In genomic region chr6:149319413-149319812, GRCh38 we compare ENCODE assay signal across 8 cellular contexts. TPM values are rescaled to one million over a fixed set of nuclear protein-coding genes. Genes with fewer than 3 reads are reported as not detected.
DNase-seq lines count a peak whose midpoint lies in the region; ATAC-seq and TF ChIP-seq lines count a peak whose summit lies in the region.

No MANE protein-coding gene starts in this region.

- H3K4me1 Mint-ChIP-seq in activated naive CD4-positive, alpha-beta T cell treated with anti-CD3 and anti-CD28 coated beads, Interleukin-2, amount 50 U/mL, for 24 hours: peaks cover 64% of the 10 kb centered on the region

- H2BK12ac ChIP-seq in mesenchymal stem cell (ENCODE audit: low read length in 2 of 2): no peak overlapping the region

- H2AK5ac ChIP-seq in mesenchymal stem cell (ENCODE audit: low read length, severe bottlenecking): no peak overlapping the region

- no peak overlapping the region for H3K23ac ChIP-seq in mesenchymal stem cell (ENCODE audit: low read length in 2 of 2)

- H3K27me3 ChIP-seq in brain microvascular endothelial cell (replicated peaks): no peaks in the 10 kb centered on the region
- no peaks in the 10 kb centered on the region for H3K27me3 ChIP-seq in mesenchymal stem cell (ENCODE audit: control insufficient read depth in 1 of 2, insufficient read depth in 1 of 2, low read length in 2 of 2)
- no peaks in the 10 kb centered on the region for H3K27me3 ChIP-seq in upper lobe of right lung

- TF ChIP-seq CTCF in brain microvascular endothelial cell (IDR thresholded peaks at IDR 0.05; ENCODE audit: low read depth, low read length, missing control alignments): no peak
- no peak for TF ChIP-seq CTCF in upper lobe of right lung (IDR thresholded peaks at IDR 0.05)

- H3K9ac ChIP-seq in mesenchymal stem cell (ENCODE audit: low read length): peak overlapping the region; percentile 90

- H3K14ac ChIP-seq in mesenchymal stem cell (ENCODE audit: low read length in 2 of 2): no peak overlapping the region

- no peak overlapping the region for H2BK5ac ChIP-seq in mesenchymal stem cell (ENCODE audit: low read depth, low read length, poor library complexity, severe bottlenecking)

- H3K4me3 ChIP-seq in brain microvascular endothelial cell (ENCODE audit: low read depth, low read length) (peak overlapping the region; percentile 68), mesenchymal stem cell (ENCODE audit: insufficient read depth in 1 of 2, low read depth in 1 of 2, low read length in 2 of 2) (peak overlapping the region in 1 of 2 experiments; percentile 96), upper lobe of right lung (peak overlapping the region; percentile 97)

- H3K36me3 Mint-ChIP-seq in activated naive CD4-positive, alpha-beta T cell treated with anti-CD3 and anti-CD28 coated beads, Interleukin-2, amount 50 U/mL, for 24 hours: peaks cover 12% of the 10 kb centered on the region

- no peak overlapping the region for H4K91ac ChIP-seq in mesenchymal stem cell (ENCODE audit: low read length)

- no peak overlapping the region for H2BK120ac ChIP-seq in mesenchymal stem cell (ENCODE audit: low read depth, low read length)

- H3K4me2 ChIP-seq in mesenchymal stem cell (ENCODE audit: low read length, poor library complexity, severe bottlenecking): peak overlapping the region; percentile 22

- H3K79me1 ChIP-seq in mesenchymal stem cell (replicated peaks; ENCODE audit: low read length, poor library complexity, severe bottlenecking): no peaks in the 10 kb centered on the region

- H3K27ac ChIP-seq in brain microvascular endothelial cell (peak overlapping the region; percentile 34), mesenchymal stem cell (ENCODE audit: low read length, poor library complexity, severe bottlenecking) (no peak overlapping the region), upper lobe of right lung (peak overlapping the region; percentile 97)

- H3K9me3 ChIP-seq in mesenchymal stem cell (ENCODE audit: control insufficient read depth, low read length) (no peaks in the 10 kb centered on the region), upper lobe of right lung (no peaks in the 10 kb centered on the region)

- no peak overlapping the region for H2BK15ac ChIP-seq in mesenchymal stem cell (ENCODE audit: low read depth, poor library complexity, severe bottlenecking)

- in situ Hi-C loops in brain microvascular endothelial cell (cut with HindIII; ENCODE audit: low pct_ligation_motif_present, low sequenced_read_pairs): no loop called here

- peak overlapping the region; percentile 99 for H3K4me3 Mint-ChIP-seq in activated naive CD4-positive, alpha-beta T cell treated with anti-CD3 and anti-CD28 coated beads, Interleukin-2, amount 50 U/mL, for 24 hours

- H3K4me1 ChIP-seq in mesenchymal stem cell (ENCODE audit: control insufficient read depth, insufficient read depth, low read depth, low read length) (peaks cover 4% of the 10 kb centered on the region), upper lobe of right lung (peaks cover 54% of the 10 kb centered on the region)

- H3K36me3 ChIP-seq in brain microvascular endothelial cell (replicated peaks) (no peaks in the 10 kb centered on the region), mesenchymal stem cell (ENCODE audit: control insufficient read depth in 1 of 2, insufficient read depth in 2 of 2, low read depth in 1 of 2, low read length in 2 of 2) (no peaks in the 10 kb centered on the region), upper lobe of right lung (no peaks in the 10 kb centered on the region)

- no peak overlapping the region for H3K4ac ChIP-seq in mesenchymal stem cell (ENCODE audit: low read depth in 1 of 2, low read length in 2 of 2)

- ATAC-seq in upper lobe of right lung (no peak), HG02973 (IDR thresholded peaks at IDR 0.05; ENCODE audit: unreplicated experiment) (no peak), left colon (no peak)

- 17% methylated on average over 1 of the region's 3 CpGs for WGBS in mesenchymal stem cell

- H3K27me3 Mint-ChIP-seq in activated naive CD4-positive, alpha-beta T cell treated with anti-CD3 and anti-CD28 coated beads, Interleukin-2, amount 50 U/mL, for 24 hours: no peaks in the 10 kb centered on the region

- intact Hi-C loops in upper lobe of right lung (cut with DNase I): no loop called here
- intact Hi-C loops in left colon (cut with DNase I, micrococcal nuclease): no loop called here

- no peaks in the 10 kb centered on the region for H3K9me3 Mint-ChIP-seq in activated naive CD4-positive, alpha-beta T cell treated with anti-CD3 and anti-CD28 coated beads, Interleukin-2, amount 50 U/mL, for 24 hours

- DNase-seq in activated naive CD4-positive, alpha-beta T cell (lab: John Stamatoyannopoulos, UW): no peak
- DNase-seq in brain microvascular endothelial cell: no peak
- no peak for DNase-seq in mesenchymal stem cell
- DNase-seq in upper lobe of right lung: no peak
- DNase-seq in left colon: no peak
- no peak for DNase-seq in NK-92 (lab: John Stamatoyannopoulos, UW; ENCODE audit: unreplicated experiment)

- peak overlapping the region; percentile 99 for H3K27ac Mint-ChIP-seq in activated naive CD4-positive, alpha-beta T cell treated with anti-CD3 and anti-CD28 coated beads, Interleukin-2, amount 50 U/mL, for 24 hours

- H3K18ac ChIP-seq in mesenchymal stem cell (ENCODE audit: low read depth in 1 of 2, low read length in 2 of 2): no peak overlapping the region

- no peak overlapping the region for H4K8ac ChIP-seq in mesenchymal stem cell (ENCODE audit: low read length)

- H2AFZ ChIP-seq in mesenchymal stem cell (ENCODE audit: low read depth, low read length): no peak overlapping the region

RNA-seq across cellular contexts. Expression of gene TAB2, which starts 1.9 kb away (rescaled TPM):
- 46.0 TPM for polyA plus RNA-seq in mesenchymal stem cell (2013, experiment 1 of 2)
- 46.8 TPM for polyA plus RNA-seq in mesenchymal stem cell (2013, experiment 2 of 2)
- 65.8 TPM for total RNA-seq in upper lobe of right lung
- total RNA-seq in left colon: 10 to 100 TPM; 57.7 to 69.5 TPM
